In the genomic region with DNA sequence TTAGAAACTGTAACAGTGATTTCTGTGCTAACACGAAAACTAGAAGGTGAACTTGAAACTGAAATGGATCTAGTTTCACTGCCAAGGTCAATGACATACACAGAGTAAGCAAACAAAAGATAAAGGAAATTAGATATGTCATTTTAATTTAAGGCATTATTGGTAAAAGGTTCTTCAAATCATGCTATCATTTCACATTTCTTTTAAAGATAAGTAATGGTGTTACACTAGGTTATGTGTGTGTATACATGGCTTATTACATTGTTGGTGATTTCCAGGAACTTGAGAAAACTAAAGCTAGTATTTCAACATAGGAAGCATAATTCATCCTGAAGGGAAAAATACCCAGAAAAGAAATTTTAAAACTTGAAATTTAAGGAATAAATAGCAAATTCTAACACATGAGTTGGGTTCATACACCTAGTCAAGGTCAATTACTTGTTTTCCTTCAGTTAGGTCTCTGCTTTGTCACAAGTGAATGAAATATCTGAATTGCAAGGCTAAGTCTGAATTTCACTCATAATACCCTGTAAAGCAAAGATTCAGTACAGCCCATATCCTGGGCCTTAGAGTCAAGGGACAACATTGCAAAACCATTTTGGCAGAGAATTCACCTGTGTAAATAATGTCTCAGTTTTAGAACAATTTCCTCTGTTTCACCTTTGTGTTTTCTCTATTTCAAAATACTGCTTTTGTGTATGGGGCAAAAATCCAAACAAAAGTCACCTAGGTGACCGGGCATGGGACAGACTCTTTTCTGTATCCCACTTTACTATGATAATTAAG, we compare ENCODE assay signal across 1 cellular context.
TF ChIP-seq lines count a peak whose summit lies in the region.

No MANE protein-coding gene starts in this region.

TF ChIP-seq in HepG2, 621 proteins besides CTCF, POLR2A, EP300 and RAD21 (continued from another document and continues in another):
- TF ChIP-seq, protein P1, sequence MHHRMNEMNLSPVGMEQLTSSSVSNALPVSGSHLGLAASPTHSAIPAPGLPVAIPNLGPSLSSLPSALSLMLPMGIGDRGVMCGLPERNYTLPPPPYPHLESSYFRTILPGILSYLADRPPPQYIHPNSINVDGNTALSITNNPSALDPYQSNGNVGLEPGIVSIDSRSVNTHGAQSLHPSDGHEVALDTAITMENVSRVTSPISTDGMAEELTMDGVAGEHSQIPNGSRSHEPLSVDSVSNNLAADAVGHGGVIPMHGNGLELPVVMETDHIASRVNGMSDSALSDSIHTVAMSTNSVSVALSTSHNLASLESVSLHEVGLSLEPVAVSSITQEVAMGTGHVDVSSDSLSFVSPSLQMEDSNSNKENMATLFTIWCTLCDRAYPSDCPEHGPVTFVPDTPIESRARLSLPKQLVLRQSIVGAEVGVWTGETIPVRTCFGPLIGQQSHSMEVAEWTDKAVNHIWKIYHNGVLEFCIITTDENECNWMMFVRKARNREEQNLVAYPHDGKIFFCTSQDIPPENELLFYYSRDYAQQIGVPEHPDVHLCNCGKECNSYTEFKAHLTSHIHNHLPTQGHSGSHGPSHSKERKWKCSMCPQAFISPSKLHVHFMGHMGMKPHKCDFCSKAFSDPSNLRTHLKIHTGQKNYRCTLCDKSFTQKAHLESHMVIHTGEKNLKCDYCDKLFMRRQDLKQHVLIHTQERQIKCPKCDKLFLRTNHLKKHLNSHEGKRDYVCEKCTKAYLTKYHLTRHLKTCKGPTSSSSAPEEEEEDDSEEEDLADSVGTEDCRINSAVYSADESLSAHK (CRISPR knock-in tag; IDR thresholded peaks at IDR 0.05; ENCODE audit: borderline replicate concordance): no peak
- TF ChIP-seq, protein P2, sequence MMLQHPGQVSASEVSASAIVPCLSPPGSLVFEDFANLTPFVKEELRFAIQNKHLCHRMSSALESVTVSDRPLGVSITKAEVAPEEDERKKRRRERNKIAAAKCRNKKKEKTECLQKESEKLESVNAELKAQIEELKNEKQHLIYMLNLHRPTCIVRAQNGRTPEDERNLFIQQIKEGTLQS (CRISPR knock-in tag; IDR thresholded peaks at IDR 0.05): no peak
- no peak for TF ChIP-seq ZNF44 (CRISPR knock-in tag; IDR thresholded peaks at IDR 0.05)
- TF ChIP-seq ZNF160 (CRISPR knock-in tag; IDR thresholded peaks at IDR 0.05): no peak
- no peak for TF ChIP-seq AGO2 (optimal IDR thresholded peaks at IDR 0.05; ENCODE audit: low read depth, low read length)
- no peak for TF ChIP-seq ZNF616 (CRISPR knock-in tag; IDR thresholded peaks at IDR 0.05; ENCODE audit: low read depth)
- no peak for TF ChIP-seq JDP2 (CRISPR knock-in tag; IDR thresholded peaks at IDR 0.05; ENCODE audit: borderline replicate concordance)
- no peak for TF ChIP-seq ZNF496 (CRISPR knock-in tag; IDR thresholded peaks at IDR 0.05; ENCODE audit: insufficient replicate concordance)
- no peak for TF ChIP-seq RBFOX2 (IDR thresholded peaks at IDR 0.05; ENCODE audit: low read depth, low read length)
- TF ChIP-seq ZNF430 (CRISPR knock-in tag; IDR thresholded peaks at IDR 0.05): no peak
- TF ChIP-seq BHLHE40 (IDR thresholded peaks at IDR 0.05; ENCODE audit: low read length): peak; percentile 58; the same call in 1 of the 2 replicates
- no peak; the same call in 1 of the 2 replicates for TF ChIP-seq GFI1 (CRISPR knock-in tag; IDR thresholded peaks at IDR 0.05; ENCODE audit: borderline replicate concordance)
- TF ChIP-seq ZNF761 (CRISPR knock-in tag; conservative IDR thresholded peaks at IDR 0.05): no peak
- TF ChIP-seq, protein P3, sequence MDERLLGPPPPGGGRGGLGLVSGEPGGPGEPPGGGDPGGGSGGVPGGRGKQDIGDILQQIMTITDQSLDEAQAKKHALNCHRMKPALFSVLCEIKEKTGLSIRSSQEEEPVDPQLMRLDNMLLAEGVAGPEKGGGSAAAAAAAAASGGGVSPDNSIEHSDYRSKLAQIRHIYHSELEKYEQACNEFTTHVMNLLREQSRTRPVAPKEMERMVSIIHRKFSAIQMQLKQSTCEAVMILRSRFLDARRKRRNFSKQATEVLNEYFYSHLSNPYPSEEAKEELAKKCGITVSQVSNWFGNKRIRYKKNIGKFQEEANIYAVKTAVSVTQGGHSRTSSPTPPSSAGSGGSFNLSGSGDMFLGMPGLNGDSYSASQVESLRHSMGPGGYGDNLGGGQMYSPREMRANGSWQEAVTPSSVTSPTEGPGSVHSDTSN (CRISPR knock-in tag; IDR thresholded peaks at IDR 0.05): no peak
- no peak for TF ChIP-seq MYNN (CRISPR knock-in tag; IDR thresholded peaks at IDR 0.05; ENCODE audit: low read depth)
- TF ChIP-seq, protein P4, sequence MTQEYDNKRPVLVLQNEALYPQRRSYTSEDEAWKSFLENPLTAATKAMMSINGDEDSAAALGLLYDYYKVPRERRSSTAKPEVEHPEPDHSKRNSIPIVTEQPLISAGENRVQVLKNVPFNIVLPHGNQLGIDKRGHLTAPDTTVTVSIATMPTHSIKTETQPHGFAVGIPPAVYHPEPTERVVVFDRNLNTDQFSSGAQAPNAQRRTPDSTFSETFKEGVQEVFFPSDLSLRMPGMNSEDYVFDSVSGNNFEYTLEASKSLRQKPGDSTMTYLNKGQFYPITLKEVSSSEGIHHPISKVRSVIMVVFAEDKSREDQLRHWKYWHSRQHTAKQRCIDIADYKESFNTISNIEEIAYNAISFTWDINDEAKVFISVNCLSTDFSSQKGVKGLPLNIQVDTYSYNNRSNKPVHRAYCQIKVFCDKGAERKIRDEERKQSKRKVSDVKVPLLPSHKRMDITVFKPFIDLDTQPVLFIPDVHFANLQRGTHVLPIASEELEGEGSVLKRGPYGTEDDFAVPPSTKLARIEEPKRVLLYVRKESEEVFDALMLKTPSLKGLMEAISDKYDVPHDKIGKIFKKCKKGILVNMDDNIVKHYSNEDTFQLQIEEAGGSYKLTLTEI (CRISPR knock-in tag; conservative IDR thresholded peaks at IDR 0.05): no peak
- 0 out of 2 replicates have a peak, but pooled peaks have one; percentile 28 for TF ChIP-seq MIER2 (CRISPR knock-in tag; IDR thresholded peaks at IDR 0.05)
- no peak for TF ChIP-seq CHCHD3 (CRISPR knock-in tag; IDR thresholded peaks at IDR 0.05)
- TF ChIP-seq ZNF350 (CRISPR knock-in tag; IDR thresholded peaks at IDR 0.05; ENCODE audit: borderline replicate concordance, low read depth): no peak
- TF ChIP-seq MED13 (CRISPR knock-in tag; IDR thresholded peaks at IDR 0.05): no peak
- TF ChIP-seq, protein P5, sequence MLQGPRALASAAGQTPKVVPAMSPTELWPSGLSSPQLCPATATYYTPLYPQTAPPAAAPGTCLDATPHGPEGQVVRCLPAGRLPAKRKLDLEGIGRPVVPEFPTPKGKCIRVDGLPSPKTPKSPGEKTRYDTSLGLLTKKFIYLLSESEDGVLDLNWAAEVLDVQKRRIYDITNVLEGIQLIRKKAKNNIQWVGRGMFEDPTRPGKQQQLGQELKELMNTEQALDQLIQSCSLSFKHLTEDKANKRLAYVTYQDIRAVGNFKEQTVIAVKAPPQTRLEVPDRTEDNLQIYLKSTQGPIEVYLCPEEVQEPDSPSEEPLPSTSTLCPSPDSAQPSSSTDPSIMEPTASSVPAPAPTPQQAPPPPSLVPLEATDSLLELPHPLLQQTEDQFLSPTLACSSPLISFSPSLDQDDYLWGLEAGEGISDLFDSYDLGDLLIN (CRISPR knock-in tag; IDR thresholded peaks at IDR 0.05; ENCODE audit: borderline replicate concordance): no peak
- TF ChIP-seq PITX1 (CRISPR knock-in tag; IDR thresholded peaks at IDR 0.05): no peak
- no peak for TF ChIP-seq ADNP (CRISPR knock-in tag; IDR thresholded peaks at IDR 0.05)
- TF ChIP-seq NFE2L1 (CRISPR knock-in tag; IDR thresholded peaks at IDR 0.05; ENCODE audit: borderline replicate concordance): no peak
- no peak for TF ChIP-seq HOXD1 (CRISPR knock-in tag; IDR thresholded peaks at IDR 0.05)
- no peak for TF ChIP-seq ATF7 (IDR thresholded peaks at IDR 0.05)
- TF ChIP-seq ATF7 (CRISPR knock-in tag; IDR thresholded peaks at IDR 0.05): no peak
- no peak for TF ChIP-seq KLF13 (CRISPR knock-in tag; IDR thresholded peaks at IDR 0.05)
- no peak for TF ChIP-seq ZKSCAN5 (CRISPR knock-in tag; IDR thresholded peaks at IDR 0.05)
- TF ChIP-seq ZNF446 (CRISPR knock-in tag; IDR thresholded peaks at IDR 0.05): no peak
- TF ChIP-seq ZSCAN21 (CRISPR knock-in tag; IDR thresholded peaks at IDR 0.05; ENCODE audit: borderline replicate concordance): no peak
- no peak for TF ChIP-seq XRCC5 (optimal IDR thresholded peaks at IDR 0.05; ENCODE audit: low read length)
- no peak for TF ChIP-seq REL (CRISPR knock-in tag; conservative IDR thresholded peaks at IDR 0.05)
- TF ChIP-seq, protein P6, sequence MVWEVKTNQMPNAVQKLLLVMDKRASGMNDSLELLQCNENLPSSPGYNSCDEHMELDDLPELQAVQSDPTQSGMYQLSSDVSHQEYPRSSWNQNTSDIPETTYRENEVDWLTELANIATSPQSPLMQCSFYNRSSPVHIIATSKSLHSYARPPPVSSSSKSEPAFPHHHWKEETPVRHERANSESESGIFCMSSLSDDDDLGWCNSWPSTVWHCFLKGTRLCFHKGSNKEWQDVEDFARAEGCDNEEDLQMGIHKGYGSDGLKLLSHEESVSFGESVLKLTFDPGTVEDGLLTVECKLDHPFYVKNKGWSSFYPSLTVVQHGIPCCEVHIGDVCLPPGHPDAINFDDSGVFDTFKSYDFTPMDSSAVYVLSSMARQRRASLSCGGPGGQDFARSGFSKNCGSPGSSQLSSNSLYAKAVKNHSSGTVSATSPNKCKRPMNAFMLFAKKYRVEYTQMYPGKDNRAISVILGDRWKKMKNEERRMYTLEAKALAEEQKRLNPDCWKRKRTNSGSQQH (CRISPR knock-in tag; IDR thresholded peaks at IDR 0.05; ENCODE audit: low read depth): no peak
- TF ChIP-seq PRPF4 (IDR thresholded peaks at IDR 0.05; ENCODE audit: low read depth, low read length, poor library complexity, severe bottlenecking): no peak
- TF ChIP-seq ARHGAP35 (CRISPR knock-in tag; IDR thresholded peaks at IDR 0.05; ENCODE audit: borderline replicate concordance): no peak
- no peak for TF ChIP-seq ZKSCAN8 (CRISPR knock-in tag; IDR thresholded peaks at IDR 0.05; ENCODE audit: borderline replicate concordance)
- TF ChIP-seq ERF (CRISPR knock-in tag; IDR thresholded peaks at IDR 0.05): peak; percentile 48; the same call in 1 of the 2 replicates
- peak; percentile 64 for TF ChIP-seq ZNF331 (CRISPR knock-in tag; IDR thresholded peaks at IDR 0.05)
- TF ChIP-seq, protein P7, sequence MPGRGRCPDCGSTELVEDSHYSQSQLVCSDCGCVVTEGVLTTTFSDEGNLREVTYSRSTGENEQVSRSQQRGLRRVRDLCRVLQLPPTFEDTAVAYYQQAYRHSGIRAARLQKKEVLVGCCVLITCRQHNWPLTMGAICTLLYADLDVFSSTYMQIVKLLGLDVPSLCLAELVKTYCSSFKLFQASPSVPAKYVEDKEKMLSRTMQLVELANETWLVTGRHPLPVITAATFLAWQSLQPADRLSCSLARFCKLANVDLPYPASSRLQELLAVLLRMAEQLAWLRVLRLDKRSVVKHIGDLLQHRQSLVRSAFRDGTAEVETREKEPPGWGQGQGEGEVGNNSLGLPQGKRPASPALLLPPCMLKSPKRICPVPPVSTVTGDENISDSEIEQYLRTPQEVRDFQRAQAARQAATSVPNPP (CRISPR knock-in tag; IDR thresholded peaks at IDR 0.05): no peak
- TF ChIP-seq, protein P8, sequence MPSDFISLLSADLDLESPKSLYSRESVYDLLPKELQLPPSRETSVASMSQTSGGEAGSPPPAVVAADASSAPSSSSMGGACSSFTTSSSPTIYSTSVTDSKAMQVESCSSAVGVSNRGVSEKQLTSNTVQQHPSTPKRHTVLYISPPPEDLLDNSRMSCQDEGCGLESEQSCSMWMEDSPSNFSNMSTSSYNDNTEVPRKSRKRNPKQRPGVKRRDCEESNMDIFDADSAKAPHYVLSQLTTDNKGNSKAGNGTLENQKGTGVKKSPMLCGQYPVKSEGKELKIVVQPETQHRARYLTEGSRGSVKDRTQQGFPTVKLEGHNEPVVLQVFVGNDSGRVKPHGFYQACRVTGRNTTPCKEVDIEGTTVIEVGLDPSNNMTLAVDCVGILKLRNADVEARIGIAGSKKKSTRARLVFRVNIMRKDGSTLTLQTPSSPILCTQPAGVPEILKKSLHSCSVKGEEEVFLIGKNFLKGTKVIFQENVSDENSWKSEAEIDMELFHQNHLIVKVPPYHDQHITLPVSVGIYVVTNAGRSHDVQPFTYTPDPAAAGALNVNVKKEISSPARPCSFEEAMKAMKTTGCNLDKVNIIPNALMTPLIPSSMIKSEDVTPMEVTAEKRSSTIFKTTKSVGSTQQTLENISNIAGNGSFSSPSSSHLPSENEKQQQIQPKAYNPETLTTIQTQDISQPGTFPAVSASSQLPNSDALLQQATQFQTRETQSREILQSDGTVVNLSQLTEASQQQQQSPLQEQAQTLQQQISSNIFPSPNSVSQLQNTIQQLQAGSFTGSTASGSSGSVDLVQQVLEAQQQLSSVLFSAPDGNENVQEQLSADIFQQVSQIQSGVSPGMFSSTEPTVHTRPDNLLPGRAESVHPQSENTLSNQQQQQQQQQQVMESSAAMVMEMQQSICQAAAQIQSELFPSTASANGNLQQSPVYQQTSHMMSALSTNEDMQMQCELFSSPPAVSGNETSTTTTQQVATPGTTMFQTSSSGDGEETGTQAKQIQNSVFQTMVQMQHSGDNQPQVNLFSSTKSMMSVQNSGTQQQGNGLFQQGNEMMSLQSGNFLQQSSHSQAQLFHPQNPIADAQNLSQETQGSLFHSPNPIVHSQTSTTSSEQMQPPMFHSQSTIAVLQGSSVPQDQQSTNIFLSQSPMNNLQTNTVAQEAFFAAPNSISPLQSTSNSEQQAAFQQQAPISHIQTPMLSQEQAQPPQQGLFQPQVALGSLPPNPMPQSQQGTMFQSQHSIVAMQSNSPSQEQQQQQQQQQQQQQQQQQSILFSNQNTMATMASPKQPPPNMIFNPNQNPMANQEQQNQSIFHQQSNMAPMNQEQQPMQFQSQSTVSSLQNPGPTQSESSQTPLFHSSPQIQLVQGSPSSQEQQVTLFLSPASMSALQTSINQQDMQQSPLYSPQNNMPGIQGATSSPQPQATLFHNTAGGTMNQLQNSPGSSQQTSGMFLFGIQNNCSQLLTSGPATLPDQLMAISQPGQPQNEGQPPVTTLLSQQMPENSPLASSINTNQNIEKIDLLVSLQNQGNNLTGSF (CRISPR knock-in tag; IDR thresholded peaks at IDR 0.05): no peak
- no peak for TF ChIP-seq HNRNPL (IDR thresholded peaks at IDR 0.05; ENCODE audit: low read depth, low read length)
- no peak for TF ChIP-seq ZMYM2 (CRISPR knock-in tag; IDR thresholded peaks at IDR 0.05)
- TF ChIP-seq TCF12 (IDR thresholded peaks at IDR 0.05): no peak
- peak; percentile 63; the same call in 1 of the 2 replicates for TF ChIP-seq TCF12 (CRISPR knock-in tag; IDR thresholded peaks at IDR 0.05)
- TF ChIP-seq, protein P9, sequence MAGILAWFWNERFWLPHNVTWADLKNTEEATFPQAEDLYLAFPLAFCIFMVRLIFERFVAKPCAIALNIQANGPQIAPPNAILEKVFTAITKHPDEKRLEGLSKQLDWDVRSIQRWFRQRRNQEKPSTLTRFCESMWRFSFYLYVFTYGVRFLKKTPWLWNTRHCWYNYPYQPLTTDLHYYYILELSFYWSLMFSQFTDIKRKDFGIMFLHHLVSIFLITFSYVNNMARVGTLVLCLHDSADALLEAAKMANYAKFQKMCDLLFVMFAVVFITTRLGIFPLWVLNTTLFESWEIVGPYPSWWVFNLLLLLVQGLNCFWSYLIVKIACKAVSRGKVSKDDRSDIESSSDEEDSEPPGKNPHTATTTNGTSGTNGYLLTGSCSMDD (CRISPR knock-in tag; IDR thresholded peaks at IDR 0.05): no peak
- TF ChIP-seq ZNF614 (CRISPR knock-in tag; IDR thresholded peaks at IDR 0.05; ENCODE audit: borderline replicate concordance): no peak
- no peak for TF ChIP-seq CBFB (CRISPR knock-in tag; IDR thresholded peaks at IDR 0.05)
- TF ChIP-seq FOXP1 (IDR thresholded peaks at IDR 0.05): peak; percentile 44; the same call in 1 of the 2 replicates
- peak; percentile 91 for TF ChIP-seq FOXP1 (CRISPR knock-in tag; IDR thresholded peaks at IDR 0.05)
- no peak for TF ChIP-seq SMAD9 (CRISPR knock-in tag; IDR thresholded peaks at IDR 0.05)
- TF ChIP-seq KMT2B (CRISPR knock-in tag; IDR thresholded peaks at IDR 0.05): no peak
- TF ChIP-seq ETV5 (CRISPR knock-in tag; IDR thresholded peaks at IDR 0.05; ENCODE audit: borderline replicate concordance): peak; percentile 72; the same call in 1 of the 2 replicates
- TF ChIP-seq CEBPG (CRISPR knock-in tag; IDR thresholded peaks at IDR 0.05): peak; percentile 95
